Comparison of ENCODE assay signal across 22 cellular contexts in genomic region chr3:27907929-27908328, GRCh38.
DNase-seq lines count a peak whose midpoint lies in the region; ATAC-seq and TF ChIP-seq lines count a peak whose summit lies in the region.
"Had no signal": no experiment of that assay in that cellular context is flagged by ENCODE, and none has a peak within 500 bp of the region (broad histone marks: within the 10 kb centered on the region; RNA-seq: fewer than 3 reads in every experiment).

No MANE protein-coding gene starts in this region.

- ATAC-seq in GM23338 (peak; percentile 80), WTC11 (peak; percentile 65), GM21737 (IDR thresholded peaks at IDR 0.05; ENCODE audit: unreplicated experiment) (no peak)

- H3K4me3 ChIP-seq in GM23338 (no peak overlapping the region), endodermal cell (ENCODE audit: low read length) (no peak overlapping the region)
- H3K4me3 ChIP-seq: BLaER1 treated with 17β-estradiol and CSF1 and Interleukin-3, amounts not matched to agents 10 nM and 100 nM; GM12878; HAP-1 had no signal

- H3K36me3 ChIP-seq in GM23338 (ENCODE audit: insufficient read depth), result no peaks in the 10 kb centered on the region
- H3K36me3 ChIP-seq in endodermal cell (ENCODE audit: control insufficient read depth, insufficient read depth, low read length), result no peaks in the 10 kb centered on the region
- H3K36me3 ChIP-seq: BE2C; BLaER1 treated with 17β-estradiol and CSF1 and Interleukin-3, amounts not matched to agents 10 nM and 100 nM; HAP-1 had no signal

- CTCF ChIA-PET in WTC11 (lab: Charles Lee), result interaction anchor here (1.2 to 1.6 kb wide), 2 partner anchors 19 to 196 kb away, joined by 3 to 10 read pairs; no protein-coding TSS in a partner anchor

- no peaks in the 10 kb centered on the region for H3K9me3 Mint-ChIP-seq in GM23338
- H3K9me3 Mint-ChIP-seq in WTC11, result no peaks in the 10 kb centered on the region
- no peaks in the 10 kb centered on the region for H3K9me3 Mint-ChIP-seq in endodermal cell
- H3K9me3 Mint-ChIP-seq: CD4-positive, alpha-beta T cell; CD8-positive, alpha-beta memory T cell; HFFc6 had no signal

- H3K4me2 ChIP-seq in GM23338, result no peak overlapping the region
- H3K4me2 ChIP-seq: BLaER1 treated with 17β-estradiol and CSF1 and Interleukin-3, amounts not matched to agents 10 nM and 100 nM had no signal

- no peaks in the 10 kb centered on the region for H3F3A ChIP-seq in GM23338 (replicated peaks; ENCODE audit: low read depth)

- H3K27ac ChIP-seq in GM23338 (ENCODE audit: low read depth) (no peak overlapping the region), endodermal cell (ENCODE audit: low read depth, low read length) (no peak overlapping the region)
- H3K27ac ChIP-seq: 22Rv1; BLaER1 treated with 17β-estradiol and CSF1 and Interleukin-3, amounts not matched to agents 10 nM and 100 nM had no signal

- H3K27me3 Mint-ChIP-seq in GM23338 (ENCODE audit: insufficient read depth, low read depth, poor library complexity), result peaks cover 3% of the 10 kb centered on the region
- no peaks in the 10 kb centered on the region for H3K27me3 Mint-ChIP-seq in WTC11 (ENCODE audit: low read depth)
- no peaks in the 10 kb centered on the region for H3K27me3 Mint-ChIP-seq in endodermal cell (ENCODE audit: insufficient read depth)
- H3K27me3 Mint-ChIP-seq: CD4-positive, alpha-beta T cell; CD8-positive, alpha-beta memory T cell had no signal

- H2AFZ ChIP-seq in GM23338, result no peak overlapping the region

- peaks cover 15% of the 10 kb centered on the region; the same call in 2 of the 3 replicates for H3K4me1 Mint-ChIP-seq in GM23338
- peaks cover 22% of the 10 kb centered on the region for H3K4me1 Mint-ChIP-seq in WTC11
- peaks cover 22% of the 10 kb centered on the region for H3K4me1 Mint-ChIP-seq in endodermal cell
- H3K4me1 Mint-ChIP-seq: CD14-positive monocyte had no signal

- no peaks in the 10 kb centered on the region for H3K79me2 ChIP-seq in GM23338 (replicated peaks; ENCODE audit: insufficient read depth)

- H3K9me2 ChIP-seq in GM23338 (ENCODE audit: insufficient read depth), result no peaks in the 10 kb centered on the region

- H3K27me3 ChIP-seq in GM23338 (ENCODE audit: insufficient read depth), result no peaks in the 10 kb centered on the region
- no peaks in the 10 kb centered on the region for H3K27me3 ChIP-seq in endodermal cell (ENCODE audit: control insufficient read depth, insufficient read depth, low read length, poor library complexity, severe bottlenecking)
- H3K27me3 ChIP-seq: BE2C; BLaER1 treated with 17β-estradiol and CSF1 and Interleukin-3, amounts not matched to agents 10 nM and 100 nM had no signal

- H3K9ac ChIP-seq in endodermal cell (ENCODE audit: extremely low read depth, low read length, poor library complexity, severe bottlenecking), result no peak overlapping the region
- H3K9ac ChIP-seq: BLaER1 treated with 17β-estradiol and CSF1 and Interleukin-3, amounts not matched to agents 10 nM and 100 nM had no signal

- no peak overlapping the region for H3K4me3 Mint-ChIP-seq in GM23338
- no peak overlapping the region for H3K4me3 Mint-ChIP-seq in WTC11
- H3K4me3 Mint-ChIP-seq in endodermal cell, result no peak overlapping the region
- H3K4me3 Mint-ChIP-seq: CD14-positive monocyte; CD4-positive, alpha-beta T cell; CD8-positive, alpha-beta memory T cell; HFFc6 had no signal

- WGBS in endodermal cell (ENCODE audit: insufficient coverage in 1 of 2, insufficient read length in 1 of 2), 2 experiments, result 86% methylated on average over 4 of the region's 4 CpGs; no CpG with 5 or more reads in 1 of the 2 experiments

- peak; percentile 54 for DNase-seq in GM23338 (ENCODE audit: low spot score)
- no peak for DNase-seq in WTC11 (ENCODE audit: low spot score)
- peak; percentile 59 for DNase-seq in endodermal cell
- DNase-seq in iPS-NIHi7 (ENCODE audit: extremely low spot score), result peak; percentile 41
- DNase-seq in activated T-cell treated with anti-CD3 and anti-CD28 coated beads, Interleukin-2, amount 50 U/mL, for 1 hour, result no peak
- no peak for DNase-seq in LoVo (ENCODE audit: low spot score)
- DNase-seq in cerebellar nuclear complex (lab: John Stamatoyannopoulos, UW), result no peak
- DNase-seq: AML-193; BE2C; CD4-positive, alpha-beta T cell; CD8-positive, alpha-beta memory T cell; DMS 273 treated with DMSO at 0.1 percent for 48 hours; DMS79; EL; GDM1; HFFc6 had no signal

- no peaks in the 10 kb centered on the region for H3K9me3 ChIP-seq in endodermal cell (ENCODE audit: control insufficient read depth, low read length)
- H3K9me3 ChIP-seq: BE2C; BLaER1 treated with 17β-estradiol and CSF1 and Interleukin-3, amounts not matched to agents 10 nM and 100 nM; HAP-1 had no signal

- no peaks in the 10 kb centered on the region for H4K20me1 ChIP-seq in GM23338 (replicated peaks; ENCODE audit: insufficient read depth)
- H4K20me1 ChIP-seq: BLaER1 treated with 17β-estradiol and CSF1 and Interleukin-3, amounts not matched to agents 10 nM and 100 nM had no signal

- POLR2A ChIA-PET in WTC11 (lab: Charles Lee), result interaction anchor here (0.5 kb wide), 1 partner anchor 137 kb away, joined by 9 read pairs; no protein-coding TSS in a partner anchor

- no peak overlapping the region for H3K27ac Mint-ChIP-seq in GM23338
- peak overlapping the region; percentile 62; the same call in 1 of the 2 replicates for H3K27ac Mint-ChIP-seq in WTC11
- H3K27ac Mint-ChIP-seq in endodermal cell, result peak overlapping the region; percentile 46
- H3K27ac Mint-ChIP-seq: CD14-positive monocyte; CD4-positive, alpha-beta T cell; CD8-positive, alpha-beta memory T cell; HFFc6 had no signal

- H3K4me1 ChIP-seq in GM23338 (ENCODE audit: insufficient read depth) (peaks cover 4% of the 10 kb centered on the region; the same call in 1 of the 2 replicates), endodermal cell (ENCODE audit: control insufficient read depth, insufficient read depth, low read length) (no peaks in the 10 kb centered on the region)
- H3K4me1 ChIP-seq: BE2C; BLaER1 treated with 17β-estradiol and CSF1 and Interleukin-3, amounts not matched to agents 10 nM and 100 nM; HAP-1 had no signal

- TF ChIP-seq CTCF in GM23338 (conservative IDR thresholded peaks at IDR 0.05; ENCODE audit: low read depth in 2 of 2) (no peak), WTC11 (IDR thresholded peaks at IDR 0.05) (no peak), endodermal cell (conservative IDR thresholded peaks at IDR 0.05) (no peak)

- H3K36me3 Mint-ChIP-seq in GM23338 (ENCODE audit: low read depth) (no peaks in the 10 kb centered on the region), WTC11 (no peaks in the 10 kb centered on the region), endodermal cell (ENCODE audit: low read depth) (no peaks in the 10 kb centered on the region)
- H3K36me3 Mint-ChIP-seq: CD14-positive monocyte had no signal

TF ChIP-seq in GM23338, 12 proteins besides CTCF, POLR2A, EP300 and RAD21 (continues in another document):
- TF ChIP-seq EZH2phosphoT487 (IDR thresholded peaks at IDR 0.05; ENCODE audit: unreplicated experiment) (no peak), ETS1 (IDR thresholded peaks at IDR 0.05) (no peak), NANOG (IDR thresholded peaks at IDR 0.05; ENCODE audit: borderline replicate concordance) (no peak)

TF ChIP-seq in WTC11, 78 proteins besides CTCF, POLR2A, EP300 and RAD21:
- TF ChIP-seq, protein P1, sequence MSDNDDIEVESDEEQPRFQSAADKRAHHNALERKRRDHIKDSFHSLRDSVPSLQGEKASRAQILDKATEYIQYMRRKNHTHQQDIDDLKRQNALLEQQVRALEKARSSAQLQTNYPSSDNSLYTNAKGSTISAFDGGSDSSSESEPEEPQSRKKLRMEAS (CRISPR knock-in tag; IDR thresholded peaks at IDR 0.05), result no peak
- TF ChIP-seq ZNF219 (CRISPR knock-in tag; IDR thresholded peaks at IDR 0.05; ENCODE audit: borderline replicate concordance) (no peak), ATF1 (CRISPR knock-in tag; IDR thresholded peaks at IDR 0.05) (no peak), OVOL2 (CRISPR knock-in tag; IDR thresholded peaks at IDR 0.05; ENCODE audit: borderline replicate concordance) (no peak), KAT7 (CRISPR knock-in tag; IDR thresholded peaks at IDR 0.05; ENCODE audit: borderline replicate concordance) (no peak), ZSCAN18 (CRISPR knock-in tag; IDR thresholded peaks at IDR 0.05) (no peak)
- TF ChIP-seq, protein P2, sequence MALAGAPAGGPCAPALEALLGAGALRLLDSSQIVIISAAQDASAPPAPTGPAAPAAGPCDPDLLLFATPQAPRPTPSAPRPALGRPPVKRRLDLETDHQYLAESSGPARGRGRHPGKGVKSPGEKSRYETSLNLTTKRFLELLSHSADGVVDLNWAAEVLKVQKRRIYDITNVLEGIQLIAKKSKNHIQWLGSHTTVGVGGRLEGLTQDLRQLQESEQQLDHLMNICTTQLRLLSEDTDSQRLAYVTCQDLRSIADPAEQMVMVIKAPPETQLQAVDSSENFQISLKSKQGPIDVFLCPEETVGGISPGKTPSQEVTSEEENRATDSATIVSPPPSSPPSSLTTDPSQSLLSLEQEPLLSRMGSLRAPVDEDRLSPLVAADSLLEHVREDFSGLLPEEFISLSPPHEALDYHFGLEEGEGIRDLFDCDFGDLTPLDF (CRISPR knock-in tag; IDR thresholded peaks at IDR 0.05), result no peak
TF ChIP-seq in WTC11: peak in this region for 0.

Comparison
In these comparisons a context has a peak if more than half of its experiments do, and no peak if none do; other contexts are left out.
1. DNase-seq: peak in GM23338 (single experiment), endodermal cell (single experiment) and iPS-NIHi7 (single experiment); none in WTC11 (single experiment), activated T-cell treated with anti-CD3 and anti-CD28 coated beads, Interleukin-2, amount 50 U/mL, for 1 hour (single experiment), LoVo (single experiment) and cerebellar nuclear complex (0 of 2).